ENCODE assay signal across 9 cellular contexts in genomic region chr14:56333361-56334279, GRCh38.
DNase-seq lines count a peak whose midpoint lies in the region; ATAC-seq, FAIRE-seq and TF ChIP-seq lines count a peak whose summit lies in the region.
"Had no signal": no experiment of that assay in that cellular context is flagged by ENCODE, and none has a peak within 500 bp of the region (broad histone marks: within the 10 kb centered on the region; RNA-seq: fewer than 3 reads in every experiment).

No MANE protein-coding gene starts in this region.

- no peak for FAIRE-seq in K562 (lab: Jason Lieb, UNC)
- FAIRE-seq: colon had no signal

- 9% methylated on average over 9 of the region's 9 CpGs for WGBS in K562 (ENCODE audit: insufficient coverage, low coverage, missing lambda C conversion rate)

- TF ChIP-seq EP300 in K562 (IDR thresholded peaks at IDR 0.05; ENCODE audit: low read length), result peak; percentile 21; the same call in 1 of the 2 replicates

- H3K27me3 ChIP-seq in DND-41 (ENCODE audit: insufficient read depth, low read length, poor library complexity) (no peaks in the 10 kb centered on the region), K562 (ENCODE audit: control insufficient read depth in 2 of 2, insufficient read depth in 2 of 2, low read length in 2 of 2) (no peaks in the 10 kb centered on the region)

- CTCF ChIA-PET in K562 (lab: Yijun Ruan, JAX; ENCODE audit: low intra/inter-chr PET ratio), result no interaction called here

- no peak for TF ChIP-seq POLR2A in K562 (conservative IDR thresholded peaks at IDR 0.05)

- H3K36me3 ChIP-seq in DND-41 (ENCODE audit: insufficient read depth, low read length) (no peaks in the 10 kb centered on the region; the same call in 1 of the 2 replicates), K562 (ENCODE audit: control insufficient read depth, insufficient read depth, low read length) (no peaks in the 10 kb centered on the region)

- DNase-seq in DND-41 (peak; percentile 28), NCI-H2107 treated with DMSO at 0.1 percent for 48 hours (lab: John Stamatoyannopoulos, UW; ENCODE audit: unreplicated experiment) (peak; percentile 54), K562 (ENCODE audit: extremely low read depth in 1 of 4, low spot score in 3 of 4) (peak in 2 of 4 experiments; percentile 15 to 24), myocyte (ENCODE audit: low read depth) (peak; percentile 36)
- DNase-seq in activated CD4-positive, CD25-positive, alpha-beta regulatory T cell treated with anti-CD3 and anti-CD28 coated beads, Interleukin-2, amount 50 U/mL, for 72 hours, result no peak
- DNase-seq in activated CD4-positive, alpha-beta T cell treated with anti-CD3 and anti-CD28 coated beads for 1 hour, result no peak

- H3K27ac ChIP-seq in DND-41 (ENCODE audit: low read length) (peak overlapping the region; percentile 77), K562 (ENCODE audit: extremely low read depth, low read depth, low read length) (peak overlapping the region; percentile 48; the same call in 2 of the 3 replicates)

- in situ Hi-C loops in K562 (cut with MboI), result no loop called here

- H4K20me1 ChIP-seq in DND-41 (ENCODE audit: insufficient read depth, low read length), result no peaks in the 10 kb centered on the region
- no peaks in the 10 kb centered on the region for H4K20me1 ChIP-seq in K562 (replicated peaks; ENCODE audit: control insufficient read depth, insufficient read depth, low read length)

- TF ChIP-seq RAD21 in K562 (CRISPR knock-in tag; conservative IDR thresholded peaks at IDR 0.05 in 1 of 2, IDR thresholded peaks at IDR 0.05 in 1 of 2), result no peak

- peak overlapping the region; percentile 33; the same call in 1 of the 2 replicates for H2AFZ ChIP-seq in DND-41 (ENCODE audit: low read depth, low read length)
- H2AFZ ChIP-seq in K562 (ENCODE audit: low read depth, low read length), result peak overlapping the region; percentile 72

- H3K9ac ChIP-seq in DND-41 (ENCODE audit: low read depth, low read length) (0 out of 2 replicates have a peak overlapping the region, but pooled peaks have one; percentile 4), K562 (ENCODE audit: insufficient read depth in 1 of 2, low read depth in 2 of 2, low read length in 2 of 2) (no peak overlapping the region)

- no TSS peak for BruUV-seq in K562 (replicated peaks; lab: Mats Ljungman, UMichigan)

- H3K4me2 ChIP-seq in DND-41 (ENCODE audit: insufficient read depth, low read length) (peak overlapping the region; percentile 32; the same call in 1 of the 2 replicates), K562 (ENCODE audit: insufficient read depth, low read length) (no peak overlapping the region)

- H3K4me1 ChIP-seq in DND-41 (ENCODE audit: insufficient read depth, low read length) (peaks cover 32% of the 10 kb centered on the region), K562 (replicated peaks in 1 of 2; ENCODE audit: control insufficient read depth in 2 of 2, insufficient read depth in 2 of 2, low read length in 2 of 2) (peaks cover 0 to 5% of the 10 kb centered on the region in 2 experiments; a peak in 3 of 5 replicates)

- no peak overlapping the region for H3K4me3 ChIP-seq in DND-41 (ENCODE audit: low read depth in 1 of 2, low read length in 2 of 2)
- no peak overlapping the region for H3K4me3 ChIP-seq in K562

- H3K9me1 ChIP-seq in K562 (ENCODE audit: control insufficient read depth, insufficient read depth, low read length), result no peaks in the 10 kb centered on the region

- peak; percentile 75 for ATAC-seq in DND-41 (ENCODE audit: insufficient read depth, low read depth)
- ATAC-seq in K562, result peak; percentile 60; the same call in 2 of the 3 replicates
- no peak for ATAC-seq in HG02970 (IDR thresholded peaks at IDR 0.05; ENCODE audit: low FRiP score, unreplicated experiment)
- no peak for ATAC-seq in GM21390 (IDR thresholded peaks at IDR 0.05; ENCODE audit: unreplicated experiment)

- TF ChIP-seq CTCF in DND-41 (IDR thresholded peaks at IDR 0.05; ENCODE audit: borderline replicate concordance, extremely low read depth, low read length, poor library complexity, severe bottlenecking) (no peak), K562 (IDR thresholded peaks at IDR 0.05 in 2 of 3, conservative IDR thresholded peaks at IDR 0.05 in 1 of 3; ENCODE audit: insufficient read depth in 2 of 3, low read depth in 1 of 3, low read length in 3 of 3) (no peak)

- H3K79me2 ChIP-seq in DND-41 (ENCODE audit: insufficient read depth, low read length) (no peaks in the 10 kb centered on the region), K562 (ENCODE audit: control insufficient read depth, insufficient read depth, low read length) (no peaks in the 10 kb centered on the region)

- H3K9me3 ChIP-seq in DND-41 (ENCODE audit: insufficient read depth, low read length, severe bottlenecking), result no peaks in the 10 kb centered on the region
- H3K9me3 ChIP-seq in K562 (replicated peaks; ENCODE audit: control insufficient read depth, insufficient read depth, low read depth, low read length), result no peaks in the 10 kb centered on the region

- intact Hi-C loops in K562 (cut with micrococcal nuclease), result loop anchor here (10.0 kb wide), 1 partner anchor 119 kb away; no protein-coding TSS in a partner anchor

- POLR2A ChIA-PET in K562 (lab: Yijun Ruan, JAX), result no interaction called here

TF ChIP-seq in K562, 482 proteins besides CTCF, POLR2A, EP300 and RAD21 (continues in another document):
- TF ChIP-seq PPARD (CRISPR knock-in tag; IDR thresholded peaks at IDR 0.05), result no peak
- TF ChIP-seq EZH2 (IDR thresholded peaks at IDR 0.05; ENCODE audit: borderline replicate concordance, low read depth, low read length), result no peak
- TF ChIP-seq ZNF668 (CRISPR knock-in tag; IDR thresholded peaks at IDR 0.05), result no peak
- no peak for TF ChIP-seq TRIM24 (IDR thresholded peaks at IDR 0.05)
- peak; percentile 28; the same call in 1 of the 2 replicates for TF ChIP-seq CREM (IDR thresholded peaks at IDR 0.05; ENCODE audit: low read depth)
- TF ChIP-seq PRDM10 (IDR thresholded peaks at IDR 0.05; ENCODE audit: partially characterized antibody), result no peak
- TF ChIP-seq SETDB1 (IDR thresholded peaks at IDR 0.05; ENCODE audit: low read length), result no peak
- TF ChIP-seq SLC30A9 (CRISPR knock-in tag; IDR thresholded peaks at IDR 0.05), result no peak
- no peak for TF ChIP-seq HEY1 (CRISPR knock-in tag; IDR thresholded peaks at IDR 0.05; ENCODE audit: borderline replicate concordance)
- TF ChIP-seq FOXJ2 (tag; IDR thresholded peaks at IDR 0.05), result no peak
- no peak for TF ChIP-seq SAFB (IDR thresholded peaks at IDR 0.05; ENCODE audit: borderline replicate concordance, low read depth, low read length)
- no peak for TF ChIP-seq ELF4 (CRISPR knock-in tag; IDR thresholded peaks at IDR 0.05)
- no peak for TF ChIP-seq E2F8 (IDR thresholded peaks at IDR 0.05; ENCODE audit: low read depth, partially characterized antibody)

Comparison
In these comparisons a context has a peak if more than half of its experiments do, and no peak if none do; other contexts are left out.
1. ATAC-seq: peak in DND-41 (single experiment) and K562 (single experiment); none in HG02970 (single experiment) and GM21390 (single experiment).
2. DNase-seq: peak in DND-41 (single experiment), NCI-H2107 treated with DMSO at 0.1 percent for 48 hours (single experiment) and myocyte (single experiment); none in activated CD4-positive, CD25-positive, alpha-beta regulatory T cell treated with anti-CD3 and anti-CD28 coated beads, Interleukin-2, amount 50 U/mL, for 72 hours (single experiment) and activated CD4-positive, alpha-beta T cell treated with anti-CD3 and anti-CD28 coated beads for 1 hour (single experiment).